ENCODE assay signal across 21 cellular contexts in genomic region chrX:39442332-39442731, GRCh38.
DNase-seq lines count a peak whose midpoint lies in the region; ATAC-seq and TF ChIP-seq lines count a peak whose summit lies in the region.
"Had no signal": no experiment of that assay in that cellular context is flagged by ENCODE, and none has a peak within 500 bp of the region (broad histone marks: within the 10 kb centered on the region; RNA-seq: fewer than 3 reads in every experiment).

No MANE protein-coding gene starts in this region.

- DNase-seq in IMR-90 (no peak), left kidney (ENCODE audit: low read depth, low spot score) (peak; percentile 52), H4 (ENCODE audit: low spot score) (no peak), chondrocyte (ENCODE audit: low spot score) (no peak), putamen (ENCODE audit: low spot score) (no peak)
- DNase-seq: activated naive CD4-positive, alpha-beta T cell treated with anti-CD3 and anti-CD28 coated beads, Interleukin-2, amount 10 ng/mL, durations not matched to agents 7 days and 5 days; activated T-cell treated with anti-CD3 and anti-CD28 coated beads for 4 hours; Calu3; endodermal cell; glutamatergic neuron; HCEC 1CT; NCI-H1105; NCI-H510A treated with DMSO at 0.1 percent for 48 hours; nephron progenitor cell; posterior cingulate gyrus; upper lobe of right lung had no signal

- no peak overlapping the region for H3K18ac ChIP-seq in IMR-90 (ENCODE audit: low read depth, low read length)

- no peak overlapping the region for H2BK20ac ChIP-seq in IMR-90 (ENCODE audit: low read depth, low read length)

- in situ Hi-C loops in IMR-90 (cut with MboI; ENCODE audit: low sequenced_read_pairs), result no loop called here

- H3K56ac ChIP-seq in IMR-90 (ENCODE audit: extremely low read depth, insufficient read depth, low read length), result no peak overlapping the region

- no peaks in the 10 kb centered on the region for H3K36me3 ChIP-seq in IMR-90 (ENCODE audit: control insufficient read depth, insufficient read depth, low read length)
- H3K36me3 ChIP-seq: upper lobe of right lung had no signal

- H3K27ac Mint-ChIP-seq in chondrocyte (ENCODE audit: unreplicated experiment), result no peak overlapping the region
- H3K27ac Mint-ChIP-seq: activated naive CD4-positive, alpha-beta T cell treated with anti-CD3 and anti-CD28 coated beads, Interleukin-2, amount 10 ng/mL, durations not matched to agents 7 days and 5 days; endodermal cell; mesothelial cell of epicardium; nephron progenitor cell had no signal

- intact Hi-C loops in IMR-90 (cut with micrococcal nuclease), result no loop called here

- no peaks in the 10 kb centered on the region for H3K4me1 ChIP-seq in IMR-90 (ENCODE audit: control insufficient read depth, insufficient read depth, low read length)
- H3K4me1 ChIP-seq: upper lobe of right lung had no signal

- TF ChIP-seq POLR2A in GM18505 (IDR thresholded peaks at IDR 0.05; ENCODE audit: borderline replicate concordance, extremely low read depth, insufficient read depth, insufficient read length) (no peak), IMR-90 (IDR thresholded peaks at IDR 0.05; ENCODE audit: low read depth, low read length) (no peak)

- no peaks in the 10 kb centered on the region for H4K20me1 ChIP-seq in IMR-90 (ENCODE audit: insufficient read depth, low read length)

- H2AK5ac ChIP-seq in IMR-90 (ENCODE audit: low read depth, low read length), result no peak overlapping the region

- H3K4ac ChIP-seq in IMR-90 (ENCODE audit: low read depth, low read length), result no peak overlapping the region

- no peak overlapping the region for H2BK15ac ChIP-seq in IMR-90 (ENCODE audit: low read depth, low read length)

- H3K14ac ChIP-seq in IMR-90 (replicated peaks; ENCODE audit: low read depth, low read length), result no peak overlapping the region

- peaks cover 5% of the 10 kb centered on the region for H3K27me3 Mint-ChIP-seq in chondrocyte (ENCODE audit: low read depth)
- H3K27me3 Mint-ChIP-seq: activated naive CD4-positive, alpha-beta T cell treated with anti-CD3 and anti-CD28 coated beads, Interleukin-2, amount 10 ng/mL, durations not matched to agents 7 days and 5 days had no signal

- H3K9me3 Mint-ChIP-seq in chondrocyte (ENCODE audit: low read depth), result peaks cover 14% of the 10 kb centered on the region

- H3K4me2 ChIP-seq in IMR-90 (ENCODE audit: low read depth, low read length), result no peak overlapping the region

- no peaks in the 10 kb centered on the region for H3K4me1 Mint-ChIP-seq in chondrocyte (ENCODE audit: low read depth)

- H2AK9ac ChIP-seq in IMR-90 (replicated peaks; ENCODE audit: low read depth, low read length, poor library complexity), result peak overlapping the region; percentile 37

- no peak for TF ChIP-seq RAD21 in IMR-90 (IDR thresholded peaks at IDR 0.05; ENCODE audit: low read length)

- peak; percentile 49 for ATAC-seq in GM18505 (IDR thresholded peaks at IDR 0.05; ENCODE audit: unreplicated experiment)
- peak; percentile 45 for ATAC-seq in GM21529 (IDR thresholded peaks at IDR 0.05; ENCODE audit: unreplicated experiment)
- no peak for ATAC-seq in IMR-90 (ENCODE audit: low read depth)
- no peak for ATAC-seq in HG02588 (IDR thresholded peaks at IDR 0.05; ENCODE audit: unreplicated experiment)
- ATAC-seq: left lobe of liver, upper lobe of right lung had no signal

- no peak overlapping the region for H4K5ac ChIP-seq in IMR-90 (ENCODE audit: low read depth, low read length)

- no peak overlapping the region for H2AFZ ChIP-seq in IMR-90 (replicated peaks; ENCODE audit: low read length, poor library complexity)

- no peak overlapping the region for H2BK120ac ChIP-seq in IMR-90 (ENCODE audit: low read depth, low read length)

- H3K79me1 ChIP-seq in IMR-90 (ENCODE audit: low read depth in 1 of 2, low read length in 2 of 2), result no peaks in the 10 kb centered on the region

- no peak overlapping the region for H3K4me3 Mint-ChIP-seq in chondrocyte (ENCODE audit: unreplicated experiment)
- H3K4me3 Mint-ChIP-seq: activated naive CD4-positive, alpha-beta T cell treated with anti-CD3 and anti-CD28 coated beads, Interleukin-2, amount 10 ng/mL, durations not matched to agents 7 days and 5 days; endodermal cell; mesothelial cell of epicardium; nephron progenitor cell had no signal

- no peak overlapping the region for H3K4me3 ChIP-seq in IMR-90 (ENCODE audit: insufficient read depth, low read depth, low read length)
- H3K4me3 ChIP-seq: upper lobe of right lung had no signal

- POLR2A ChIA-PET in IMR-90 (lab: Charles Lee; ENCODE audit: unreplicated experiment), result no interaction called here

- no peak overlapping the region for H4K8ac ChIP-seq in IMR-90 (ENCODE audit: low read depth in 2 of 2, low read length in 2 of 2)

- peaks cover 1% of the 10 kb centered on the region for H3K9me3 ChIP-seq in IMR-90 (ENCODE audit: control insufficient read depth, insufficient read depth, low read length)
- H3K9me3 ChIP-seq: upper lobe of right lung had no signal

- no peak overlapping the region for H3K9ac ChIP-seq in IMR-90 (ENCODE audit: low read depth, low read length)

- BruUV-seq in IMR-90 (replicated peaks; lab: Mats Ljungman, UMichigan), result no TSS peak

- no peak overlapping the region for H4K91ac ChIP-seq in IMR-90 (ENCODE audit: insufficient read depth, low read depth, low read length)

- no peak overlapping the region for H3K27ac ChIP-seq in IMR-90 (ENCODE audit: insufficient read depth, low read length)
- H3K27ac ChIP-seq: upper lobe of right lung had no signal

- dilution Hi-C loops in IMR-90 (cut with HindIII; ENCODE audit: low sequenced_read_pairs, unreplicated experiment), result no loop called here

- CTCF ChIA-PET in IMR-90 (lab: Yijun Ruan, JAX), result no interaction called here

- H3K9me1 ChIP-seq in IMR-90 (ENCODE audit: insufficient read depth, low read length), result no peaks in the 10 kb centered on the region

- H3K23ac ChIP-seq in IMR-90 (ENCODE audit: low read depth, low read length), result no peak overlapping the region

- no CpG with 5 or more reads among the region's 1 CpG for WGBS in IMR-90 (ENCODE audit: extremely low coverage in 2 of 2, insufficient read length in 1 of 2), 2 experiments

- H3K36me3 Mint-ChIP-seq in chondrocyte (ENCODE audit: low read depth), result peaks cover 5% of the 10 kb centered on the region
- H3K36me3 Mint-ChIP-seq: activated naive CD4-positive, alpha-beta T cell treated with anti-CD3 and anti-CD28 coated beads, Interleukin-2, amount 10 ng/mL, durations not matched to agents 7 days and 5 days; mesothelial cell of epicardium had no signal

- TF ChIP-seq CTCF in IMR-90 (conservative IDR thresholded peaks at IDR 0.05; ENCODE audit: low read depth, low read length), result no peak
- no peak for TF ChIP-seq CTCF in chondrocyte (IDR thresholded peaks at IDR 0.05)

- no peak overlapping the region for H2BK5ac ChIP-seq in IMR-90 (ENCODE audit: low read depth, low read length, poor library complexity, severe bottlenecking)

- H3K27me3 ChIP-seq in IMR-90 (ENCODE audit: control insufficient read depth, insufficient read depth, low read length), result peaks cover 15% of the 10 kb centered on the region
- H3K27me3 ChIP-seq: upper lobe of right lung had no signal

TF ChIP-seq in IMR-90, 13 proteins besides CTCF, POLR2A, EP300 and RAD21:
- TF ChIP-seq ELK1 (IDR thresholded peaks at IDR 0.05; ENCODE audit: borderline replicate concordance, low read depth, low read length) (no peak), MXI1 (IDR thresholded peaks at IDR 0.05; ENCODE audit: borderline replicate concordance, low read depth, low read length) (no peak), SMC3 (IDR thresholded peaks at IDR 0.05; ENCODE audit: low read depth, low read length) (no peak), CHD1 (IDR thresholded peaks at IDR 0.05; ENCODE audit: low read depth, low read length) (no peak), RCOR1 (IDR thresholded peaks at IDR 0.05; ENCODE audit: insufficient replicate concordance, low read length) (no peak), FOS (IDR thresholded peaks at IDR 0.05; ENCODE audit: low read depth, low read length) (no peak), CEBPB (IDR thresholded peaks at IDR 0.05; ENCODE audit: low read depth, low read length) (no peak), NFE2L2 (IDR thresholded peaks at IDR 0.05; ENCODE audit: low read depth, low read length) (no peak), RFX5 (IDR thresholded peaks at IDR 0.05; ENCODE audit: low read depth, low read length) (no peak), BHLHE40 (IDR thresholded peaks at IDR 0.05; ENCODE audit: low read depth, low read length) (no peak), MAZ (IDR thresholded peaks at IDR 0.05; ENCODE audit: borderline replicate concordance, low read depth, low read length) (no peak), USF2 (IDR thresholded peaks at IDR 0.05; ENCODE audit: low read depth, low read length) (no peak), MAFK (IDR thresholded peaks at IDR 0.05; ENCODE audit: low read depth, low read length) (no peak)
TF ChIP-seq in IMR-90: peak in this region for 0.

Comparison
In these comparisons a context has a peak if more than half of its experiments do, and no peak if none do; other contexts are left out.
1. ATAC-seq: peak in GM18505 (single experiment) and GM21529 (single experiment); none in IMR-90 (single experiment) and HG02588 (single experiment).